Comparison of ENCODE assay signal across 11 cellular contexts in the genomic region with DNA sequence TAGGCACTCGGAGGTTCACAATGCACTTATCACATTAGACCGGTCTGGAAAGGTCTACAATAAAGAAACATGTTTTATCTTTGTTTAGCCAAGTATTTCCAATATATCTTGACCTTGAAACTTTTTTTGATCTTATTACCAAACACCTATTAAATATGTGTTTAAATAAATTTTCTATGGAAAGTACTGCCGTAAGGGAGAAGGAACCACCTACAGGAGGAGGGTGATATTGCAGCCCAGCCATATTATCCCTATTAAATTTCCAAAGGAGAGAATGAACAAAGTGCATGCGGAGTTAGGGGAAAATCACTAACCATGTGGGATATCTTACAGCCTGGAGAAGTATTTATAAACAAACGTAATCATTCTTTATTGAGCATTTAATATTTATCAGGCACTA. TPM values are rescaled to one million over a fixed set of nuclear protein-coding genes. Genes with fewer than 3 reads are reported as not detected.
A peak's percentile ranks its signal among the peaks of the same experiment; 100 is the strongest.
DNase-seq lines count a peak whose midpoint lies in the region; ATAC-seq and TF ChIP-seq lines count a peak whose summit lies in the region.
"Had no signal": no experiment of that assay in that cellular context is flagged by ENCODE, and none has a peak within 500 bp of the region (broad histone marks: within the 10 kb centered on the region; RNA-seq: fewer than 3 reads in every experiment).

No MANE protein-coding gene starts in this region.

- H3K27me3 ChIP-seq in neural progenitor cell, result peaks cover 21% of the 10 kb centered on the region

- H3K4me3 ChIP-seq in LNCaP clone FGC (ENCODE audit: low read depth, low read length), result no peak overlapping the region
- no peak overlapping the region for H3K4me3 ChIP-seq in neural progenitor cell

- H3K36me3 Mint-ChIP-seq in neural progenitor cell, result no peaks in the 10 kb centered on the region

- H3K79me2 ChIP-seq in neural progenitor cell (ENCODE audit: low read depth), result no peaks in the 10 kb centered on the region

- TF ChIP-seq CTCF in LNCaP clone FGC (IDR thresholded peaks at IDR 0.05; ENCODE audit: control insufficient read depth, extremely low read depth, insufficient read depth) (peak; percentile 51), neural progenitor cell (IDR thresholded peaks at IDR 0.05) (peak; percentile 58)

- H3K9me3 Mint-ChIP-seq in neural progenitor cell, result peaks cover 5% of the 10 kb centered on the region

- peaks cover 11% of the 10 kb centered on the region for H3K4me1 ChIP-seq in neural progenitor cell

- H3K27me3 Mint-ChIP-seq in neural progenitor cell (ENCODE audit: insufficient read depth, low read depth), result peaks cover 6% of the 10 kb centered on the region

- no peak overlapping the region for H3K27ac ChIP-seq in neural progenitor cell

- ATAC-seq in GM21367 (IDR thresholded peaks at IDR 0.05; ENCODE audit: unreplicated experiment), result no peak
- ATAC-seq: left ventricle myocardium superior had no signal

- no peak overlapping the region for H3K4me3 Mint-ChIP-seq in neural progenitor cell
- H3K4me3 Mint-ChIP-seq: stimulated activated naive CD8-positive, alpha-beta T cell treated with anti-CD3 and anti-CD28 coated beads, Interleukin-15, Interleukin-2, amounts not matched to agents 100 ng/mL and 50 ng/mL, for 24 hours had no signal

- H3K9ac ChIP-seq in neural progenitor cell, result no peak overlapping the region

- H3K27ac Mint-ChIP-seq in neural progenitor cell, result no peak overlapping the region
- H3K27ac Mint-ChIP-seq: stimulated activated naive CD8-positive, alpha-beta T cell treated with anti-CD3 and anti-CD28 coated beads, Interleukin-15, Interleukin-2, amounts not matched to agents 100 ng/mL and 50 ng/mL, for 24 hours had no signal

- no peaks in the 10 kb centered on the region for H3K9me3 ChIP-seq in neural progenitor cell (ENCODE audit: low read depth)

- H3K4me1 Mint-ChIP-seq in neural progenitor cell, result peaks cover 17% of the 10 kb centered on the region

- no peak overlapping the region for H2AFZ ChIP-seq in neural progenitor cell (replicated peaks)

- H3K36me3 ChIP-seq in neural progenitor cell, result no peaks in the 10 kb centered on the region

- H3K4me2 ChIP-seq in neural progenitor cell, result no peak overlapping the region

- peaks cover 19% of the 10 kb centered on the region for H3F3A ChIP-seq in neural progenitor cell (ENCODE audit: low read depth)

- peak; percentile 8 for DNase-seq in EL
- no peak for DNase-seq in LNCaP clone FGC (ENCODE audit: low read depth)
- peak; percentile 35 for DNase-seq in dermis blood vessel endothelial cell
- peak; percentile 29 for DNase-seq in neural progenitor cell (ENCODE audit: low spot score)
- DNase-seq in NCI-H2171 (lab: John Stamatoyannopoulos, UW), result no peak
- no peak for DNase-seq in GM19238 (ENCODE audit: insufficient read length, low spot score)
- DNase-seq: effector memory CD4-positive, alpha-beta T cell; left ventricle myocardium superior; NCI-H2081 treated with DMSO at 0.1 percent for 48 hours had no signal

- H4K20me1 ChIP-seq in neural progenitor cell (ENCODE audit: low read depth), result no peaks in the 10 kb centered on the region

RNA-seq across cellular contexts. Expression of gene BRINP2, which starts 14.5 kb away (rescaled TPM):
- total RNA-seq in dermis blood vessel endothelial cell, result not detected in 2 replicates
- 0.06 TPM in 1 of 2 replicates, not detected in the other for total RNA-seq in neural progenitor cell (ENCODE audit: low replicate concordance)

RNA-seq across cellular contexts. Expression of gene ASTN1, which starts 20.7 kb away (rescaled TPM):
- total RNA-seq in dermis blood vessel endothelial cell (not detected in 2 replicates), neural progenitor cell (ENCODE audit: low replicate concordance) (7.7 and 9.9 TPM in 2 replicates)

Comparison
In these comparisons a context has a peak if more than half of its experiments do, and no peak if none do; other contexts are left out.
1. DNase-seq: peak in EL (single experiment), dermis blood vessel endothelial cell (single experiment) and neural progenitor cell (single experiment); none in LNCaP clone FGC (single experiment), NCI-H2171 (single experiment) and GM19238 (single experiment).